ENCODE assay signal across 9 cellular contexts in genomic region chr19:38674388-38675133, GRCh38. TPM values are rescaled to one million over a fixed set of nuclear protein-coding genes. Genes with fewer than 3 reads are reported as not detected.
DNase-seq lines count a peak whose midpoint lies in the region; ATAC-seq and TF ChIP-seq lines count a peak whose summit lies in the region.
"Had no signal": no experiment of that assay in that cellular context is flagged by ENCODE, and none has a peak within 500 bp of the region (broad histone marks: within the 10 kb centered on the region; RNA-seq: fewer than 3 reads in every experiment).

No MANE protein-coding gene starts in this region.

- H4K12ac ChIP-seq in trophoblast cell (ENCODE audit: low read depth, low read length): no peak overlapping the region

- H4K8ac ChIP-seq in trophoblast cell (ENCODE audit: low read depth, low read length): peak overlapping the region; percentile 77

- peak overlapping the region; percentile 4 for H3K9ac ChIP-seq in trophoblast cell (ENCODE audit: low read length)

- H3K4me1 ChIP-seq in SJSA1 (replicated peaks) (peaks cover 62% of the 10 kb centered on the region), trophoblast cell (ENCODE audit: control insufficient read depth in 1 of 2, insufficient read depth in 2 of 2, low read length in 2 of 2) (peaks cover 47 to 62% of the 10 kb centered on the region in 2 experiments)

- H2BK5ac ChIP-seq in trophoblast cell (ENCODE audit: low read depth, low read length, poor library complexity): peak overlapping the region; percentile 76

- intact Hi-C loops in CD14-positive monocyte (cut with micrococcal nuclease): no loop called here

- WGBS in trophoblast cell (ENCODE audit: extremely low coverage, insufficient coverage, insufficient read length): no CpG with 5 or more reads among the region's 16 CpGs

- H3K79me1 ChIP-seq in trophoblast cell (ENCODE audit: low read length): peaks cover 48% of the 10 kb centered on the region

- H4K91ac ChIP-seq in trophoblast cell (ENCODE audit: low read depth, low read length): peak overlapping the region; percentile 81

- H2BK120ac ChIP-seq in trophoblast cell (ENCODE audit: insufficient read depth, low read length, poor library complexity): no peak overlapping the region

- no peak for ATAC-seq in HG03108 (IDR thresholded peaks at IDR 0.05; ENCODE audit: unreplicated experiment)

- TF ChIP-seq CTCF in CD14-positive monocyte (IDR thresholded peaks at IDR 0.05) (no peak), glutamatergic neuron (IDR thresholded peaks at IDR 0.05; ENCODE audit: partially characterized antibody, unreplicated experiment) (no peak)

- H3K4me3 ChIP-seq in SJSA1 (no peak overlapping the region), trophoblast cell (ENCODE audit: low read depth, low read length) (no peak overlapping the region)

- no peak overlapping the region for H2BK12ac ChIP-seq in trophoblast cell (ENCODE audit: low read length)

- H3K36me3 Mint-ChIP-seq in CD14-positive monocyte (peaks cover 25 to 32% of the 10 kb centered on the region in 2 donors), glutamatergic neuron (ENCODE audit: unreplicated experiment) (no peaks in the 10 kb centered on the region)

- H3K4me2 ChIP-seq in trophoblast cell (ENCODE audit: low read length): peak overlapping the region; percentile 21

- peak; percentile 57 for DNase-seq in CD14-positive monocyte (ENCODE audit: low spot score)
- no peak for DNase-seq in SJSA1 (ENCODE audit: low read depth in 1 of 2, low spot score in 2 of 2)
- no peak for DNase-seq in glutamatergic neuron
- peak; percentile 86 to 94 for DNase-seq in trophoblast cell
- no peak for DNase-seq in amniotic stem cell (lab: John Stamatoyannopoulos, UW)
- no peak for DNase-seq in activated CD4-positive, CD25-positive, alpha-beta regulatory T cell treated with anti-CD3 and anti-CD28 coated beads, Interleukin-2, amount 50 U/mL, for 72 hours
- DNase-seq in inferior parietal cortex (ENCODE audit: extremely low spot score): no peak
- DNase-seq: activated gamma-delta T cell treated with Interleukin-2 at 50 U/mL for 16 hours had no signal

- no peak overlapping the region for H2AK5ac ChIP-seq in trophoblast cell (ENCODE audit: low read length)

- H3K9me3 ChIP-seq in SJSA1 (replicated peaks) (no peaks in the 10 kb centered on the region), trophoblast cell (ENCODE audit: insufficient read depth, low read depth, low read length) (peaks cover 2% of the 10 kb centered on the region)

- H3K27me3 ChIP-seq in SJSA1 (replicated peaks) (no peaks in the 10 kb centered on the region), trophoblast cell (ENCODE audit: insufficient read depth, low read length) (no peaks in the 10 kb centered on the region)

- H3K14ac ChIP-seq in trophoblast cell (ENCODE audit: low read length): peak overlapping the region; percentile 16

- H3K23ac ChIP-seq in trophoblast cell (ENCODE audit: low read length): no peak overlapping the region

- H3K36me3 ChIP-seq in SJSA1 (peaks cover 61% of the 10 kb centered on the region), trophoblast cell (ENCODE audit: control insufficient read depth in 1 of 2, insufficient read depth in 2 of 2, low read length in 2 of 2) (peaks cover 25 to 30% of the 10 kb centered on the region in 2 experiments)

- peak overlapping the region; percentile 77 for H3K18ac ChIP-seq in trophoblast cell (ENCODE audit: low read length)

- H3K27ac Mint-ChIP-seq in CD14-positive monocyte (peak overlapping the region; percentile 79 to 96 (median 85)), glutamatergic neuron (ENCODE audit: unreplicated experiment) (peak overlapping the region; percentile 81)

- H3K27ac ChIP-seq in SJSA1: peak overlapping the region; percentile 21; the same call in 1 of the 2 replicates
- peak overlapping the region; percentile 87 for H3K27ac ChIP-seq in trophoblast cell (ENCODE audit: low read depth, low read length)

- no peak overlapping the region for H3K4me3 Mint-ChIP-seq in CD14-positive monocyte
- peak overlapping the region; percentile 47 for H3K4me3 Mint-ChIP-seq in glutamatergic neuron (ENCODE audit: unreplicated experiment)

- no peak overlapping the region for H2AFZ ChIP-seq in trophoblast cell (ENCODE audit: insufficient read depth, low read length, poor library complexity)

- H3K4me1 Mint-ChIP-seq in CD14-positive monocyte (peaks cover 72% of the 10 kb centered on the region), glutamatergic neuron (ENCODE audit: low read depth, unreplicated experiment) (peaks cover 61% of the 10 kb centered on the region)

- H3K27me3 Mint-ChIP-seq in CD14-positive monocyte (ENCODE audit: low read depth in 3 of 3) (peaks cover 0 to 1% (median 0%) of the 10 kb centered on the region in 3 donors), glutamatergic neuron (ENCODE audit: unreplicated experiment) (peaks cover 9% of the 10 kb centered on the region)

- peaks cover 40% of the 10 kb centered on the region for H3K79me2 ChIP-seq in trophoblast cell (ENCODE audit: control insufficient read depth, insufficient read depth, low read length, poor library complexity)

- H3K4ac ChIP-seq in trophoblast cell (ENCODE audit: low read depth, low read length): peak overlapping the region; percentile 97

- no peaks in the 10 kb centered on the region for H3K9me3 Mint-ChIP-seq in CD14-positive monocyte
- H3K9me3 Mint-ChIP-seq in glutamatergic neuron (ENCODE audit: unreplicated experiment): peaks cover 8% of the 10 kb centered on the region

RNA-seq across cellular contexts. Expression of gene ACTN4, which starts 27.1 kb away (rescaled TPM):
- 10 to 100 TPM in 1 of 2 donors, 1 to 10 TPM in 1; 8.4 to 16.0 TPM for polyA plus RNA-seq in CD14-positive monocyte
- total RNA-seq in SJSA1 (2014; rRNA removed; shearing (Covaris generic)): 193 and 399 TPM in 2 replicates
- 975 TPM for total RNA-seq in glutamatergic neuron (ENCODE audit: unreplicated experiment)
- 442 and 468 TPM in 2 replicates for polyA plus RNA-seq in trophoblast cell (2013)

RNA-seq across cellular contexts. Expression of gene EIF3K, which starts 55.6 kb away (rescaled TPM):
- 100 to 1,000 TPM; 326 to 381 TPM for polyA plus RNA-seq in CD14-positive monocyte
- total RNA-seq in SJSA1 (2014; rRNA removed; shearing (Covaris generic)): 353 and 543 TPM in 2 replicates
- total RNA-seq in glutamatergic neuron (ENCODE audit: unreplicated experiment): 247 TPM
- polyA plus RNA-seq in trophoblast cell (2013): 205 and 214 TPM in 2 replicates

RNA-seq across cellular contexts. Expression of gene MAP4K1, which starts 56.8 kb away (rescaled TPM):
- polyA plus RNA-seq in CD14-positive monocyte: 10 to 100 TPM; 19.8 to 22.4 TPM
- total RNA-seq in SJSA1 (2014; rRNA removed; shearing (Covaris generic)): not detected in 2 replicates
- 6.3 TPM for total RNA-seq in glutamatergic neuron (ENCODE audit: unreplicated experiment)
- 0.56 and 0.72 TPM in 2 replicates for polyA plus RNA-seq in trophoblast cell (2013)

Comparison
In these comparisons a context has a peak if more than half of its experiments do, and no peak if none do; other contexts are left out.
1. DNase-seq: peak in CD14-positive monocyte (single experiment) and trophoblast cell (2 of 2); none in SJSA1 (0 of 2), glutamatergic neuron (single experiment), amniotic stem cell (single experiment), activated CD4-positive, CD25-positive, alpha-beta regulatory T cell treated with anti-CD3 and anti-CD28 coated beads, Interleukin-2, amount 50 U/mL, for 72 hours (single experiment) and inferior parietal cortex (single experiment).